ENCODE assay signal across 1 cellular context in genomic region chr3:184337981-184338380, GRCh38.
TF ChIP-seq lines count a peak whose summit lies in the region.

No MANE protein-coding gene starts in this region.

TF ChIP-seq in neural cell, 6 proteins besides CTCF, POLR2A, EP300 and RAD21 (continued from another document):
- TF ChIP-seq MXI1 (conservative IDR thresholded peaks at IDR 0.05; ENCODE audit: poor library complexity, severe bottlenecking) = no peak
- TF ChIP-seq EZH2 (IDR thresholded peaks at IDR 0.05; ENCODE audit: borderline replicate concordance, insufficient read depth, low read length, poor library complexity, severe bottlenecking) = no peak
